In the genomic region with DNA sequence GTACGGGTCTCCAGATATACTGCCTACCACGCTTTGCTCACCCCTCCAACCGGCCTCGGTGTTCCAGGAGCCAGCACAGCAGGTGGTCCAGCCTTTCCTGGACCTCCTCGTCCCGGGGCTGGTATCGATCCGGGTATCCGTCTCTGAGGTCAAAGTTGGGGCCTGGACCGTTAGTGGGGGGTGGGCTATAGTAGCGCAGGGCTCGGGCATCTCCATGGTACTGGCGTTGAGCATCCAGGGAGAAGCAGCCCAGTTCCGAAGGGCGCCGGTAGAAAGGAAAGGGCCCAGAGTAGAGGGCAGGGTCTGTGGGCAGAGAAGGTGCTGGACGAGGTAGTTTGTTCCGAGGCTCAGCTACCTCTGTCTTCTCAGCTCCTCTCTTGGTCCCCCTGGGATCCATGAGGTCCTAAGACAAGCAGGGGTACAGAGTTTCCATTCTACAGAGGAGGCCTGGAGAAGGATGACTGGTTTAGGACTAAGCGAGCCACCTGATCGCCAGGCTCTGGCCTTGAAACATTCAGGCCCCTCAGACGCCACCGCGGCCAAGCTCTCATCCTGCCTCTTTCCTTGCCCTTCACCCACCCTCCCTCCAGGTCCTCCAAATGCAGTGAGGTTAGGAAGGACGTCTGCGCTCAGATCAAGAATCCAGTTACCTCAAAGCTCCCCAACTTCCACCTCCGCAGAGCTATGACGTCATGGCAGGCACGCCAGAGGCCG, we compare ENCODE assay signal across 1 cellular context.
A peak's percentile ranks its signal among the peaks of the same experiment; 100 is the strongest.
TF ChIP-seq lines count a peak whose summit lies in the region.

No MANE protein-coding gene starts in this region.

TF ChIP-seq in K562, 482 proteins besides CTCF, POLR2A, EP300 and RAD21 (continued from another document):
- TF ChIP-seq GTF2F1 (IDR thresholded peaks at IDR 0.05; ENCODE audit: low read depth, low read length) (no peak), SAFB2 (IDR thresholded peaks at IDR 0.05; ENCODE audit: borderline replicate concordance, low read depth, low read length, severe bottlenecking) (no peak), NFIX (CRISPR knock-in tag; IDR thresholded peaks at IDR 0.05; ENCODE audit: low read depth) (peak; percentile 59; the same call in 1 of the 2 replicates), ZNF311 (CRISPR knock-in tag; IDR thresholded peaks at IDR 0.05) (peak; percentile 86), TSC22D4 (tag; IDR thresholded peaks at IDR 0.05) (no peak), BCL6 (CRISPR knock-in tag; IDR thresholded peaks at IDR 0.05) (no peak), HDAC8 (tag; IDR thresholded peaks at IDR 0.05) (no peak), ZNF282 (CRISPR knock-in tag; IDR thresholded peaks at IDR 0.05) (no peak), ARHGAP35 (IDR thresholded peaks at IDR 0.05; ENCODE audit: partially characterized antibody) (no peak), ZNF197 (CRISPR knock-in tag; IDR thresholded peaks at IDR 0.05; ENCODE audit: low read depth) (0 out of 2 replicates have a peak, but pooled peaks have one; percentile 51), ELF1 (tag; IDR thresholded peaks at IDR 0.05) (no peak), ZFPM2 (CRISPR knock-in tag; IDR thresholded peaks at IDR 0.05) (no peak), ZNF212 (CRISPR knock-in tag; IDR thresholded peaks at IDR 0.05) (no peak), PRPF4 (IDR thresholded peaks at IDR 0.05; ENCODE audit: insufficient read depth, low read depth, low read length, poor library complexity, severe bottlenecking) (no peak), ARNT (IDR thresholded peaks at IDR 0.05) (peak; percentile 24 to 38; a peak in 1 of 4 replicates), ADNP (tag; IDR thresholded peaks at IDR 0.05) (no peak), CBX2 (IDR thresholded peaks at IDR 0.05; ENCODE audit: insufficient read depth, low read length, poor library complexity, severe bottlenecking) (no peak), ZNF75A (CRISPR knock-in tag; IDR thresholded peaks at IDR 0.05) (no peak), MYNN (IDR thresholded peaks at IDR 0.05) (no peak), MYNN (CRISPR knock-in tag; IDR thresholded peaks at IDR 0.05) (no peak), POLR2AphosphoS5 (IDR thresholded peaks at IDR 0.05; ENCODE audit: control insufficient read depth, insufficient read depth, low read depth, low read length) (peak; percentile 30; the same call in 1 of the 2 replicates), TRIM28 (IDR thresholded peaks at IDR 0.05) (no peak), ZNF76 (CRISPR knock-in tag; IDR thresholded peaks at IDR 0.05; ENCODE audit: borderline replicate concordance) (peak; percentile 94; the same call in 1 of the 2 replicates), CC2D1A (IDR thresholded peaks at IDR 0.05) (no peak), TEAD4 (IDR thresholded peaks at IDR 0.05; ENCODE audit: low read length) (no peak), TEAD4 (CRISPR knock-in tag; IDR thresholded peaks at IDR 0.05; ENCODE audit: borderline replicate concordance) (no peak), ETS2 (tag; IDR thresholded peaks at IDR 0.05; ENCODE audit: borderline replicate concordance, poor library complexity, severe bottlenecking) (no peak), ZNF232 (CRISPR knock-in tag; IDR thresholded peaks at IDR 0.05) (no peak), E2F3 (CRISPR knock-in tag; IDR thresholded peaks at IDR 0.05) (no peak), XRCC4 (IDR thresholded peaks at IDR 0.05; ENCODE audit: extremely low read depth, insufficient read depth, insufficient read length) (no peak), SOX6 (IDR thresholded peaks at IDR 0.05) (no peak), XRCC5 (IDR thresholded peaks at IDR 0.05; ENCODE audit: low read depth, low read length) (peak; percentile 68; the same call in 1 of the 2 replicates)
- TF ChIP-seq, protein P1, sequence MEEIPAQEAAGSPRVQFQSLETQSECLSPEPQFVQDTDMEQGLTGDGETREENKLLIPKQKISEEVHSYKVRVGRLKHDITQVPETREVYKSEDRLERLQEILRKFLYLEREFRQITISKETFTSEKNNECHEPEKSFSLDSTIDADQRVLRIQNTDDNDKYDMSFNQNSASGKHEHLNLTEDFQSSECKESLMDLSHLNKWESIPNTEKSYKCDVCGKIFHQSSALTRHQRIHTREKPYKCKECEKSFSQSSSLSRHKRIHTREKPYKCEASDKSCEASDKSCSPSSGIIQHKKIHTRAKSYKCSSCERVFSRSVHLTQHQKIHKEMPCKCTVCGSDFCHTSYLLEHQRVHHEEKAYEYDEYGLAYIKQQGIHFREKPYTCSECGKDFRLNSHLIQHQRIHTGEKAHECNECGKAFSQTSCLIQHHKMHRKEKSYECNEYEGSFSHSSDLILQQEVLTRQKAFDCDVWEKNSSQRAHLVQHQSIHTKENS (CRISPR knock-in tag; IDR thresholded peaks at IDR 0.05) = peak; percentile 74; the same call in 1 of the 2 replicates
- TF ChIP-seq, protein P2, sequence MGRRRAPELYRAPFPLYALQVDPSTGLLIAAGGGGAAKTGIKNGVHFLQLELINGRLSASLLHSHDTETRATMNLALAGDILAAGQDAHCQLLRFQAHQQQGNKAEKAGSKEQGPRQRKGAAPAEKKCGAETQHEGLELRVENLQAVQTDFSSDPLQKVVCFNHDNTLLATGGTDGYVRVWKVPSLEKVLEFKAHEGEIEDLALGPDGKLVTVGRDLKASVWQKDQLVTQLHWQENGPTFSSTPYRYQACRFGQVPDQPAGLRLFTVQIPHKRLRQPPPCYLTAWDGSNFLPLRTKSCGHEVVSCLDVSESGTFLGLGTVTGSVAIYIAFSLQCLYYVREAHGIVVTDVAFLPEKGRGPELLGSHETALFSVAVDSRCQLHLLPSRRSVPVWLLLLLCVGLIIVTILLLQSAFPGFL (CRISPR knock-in tag; IDR thresholded peaks at IDR 0.05) = no peak
- TF ChIP-seq, protein P3, sequence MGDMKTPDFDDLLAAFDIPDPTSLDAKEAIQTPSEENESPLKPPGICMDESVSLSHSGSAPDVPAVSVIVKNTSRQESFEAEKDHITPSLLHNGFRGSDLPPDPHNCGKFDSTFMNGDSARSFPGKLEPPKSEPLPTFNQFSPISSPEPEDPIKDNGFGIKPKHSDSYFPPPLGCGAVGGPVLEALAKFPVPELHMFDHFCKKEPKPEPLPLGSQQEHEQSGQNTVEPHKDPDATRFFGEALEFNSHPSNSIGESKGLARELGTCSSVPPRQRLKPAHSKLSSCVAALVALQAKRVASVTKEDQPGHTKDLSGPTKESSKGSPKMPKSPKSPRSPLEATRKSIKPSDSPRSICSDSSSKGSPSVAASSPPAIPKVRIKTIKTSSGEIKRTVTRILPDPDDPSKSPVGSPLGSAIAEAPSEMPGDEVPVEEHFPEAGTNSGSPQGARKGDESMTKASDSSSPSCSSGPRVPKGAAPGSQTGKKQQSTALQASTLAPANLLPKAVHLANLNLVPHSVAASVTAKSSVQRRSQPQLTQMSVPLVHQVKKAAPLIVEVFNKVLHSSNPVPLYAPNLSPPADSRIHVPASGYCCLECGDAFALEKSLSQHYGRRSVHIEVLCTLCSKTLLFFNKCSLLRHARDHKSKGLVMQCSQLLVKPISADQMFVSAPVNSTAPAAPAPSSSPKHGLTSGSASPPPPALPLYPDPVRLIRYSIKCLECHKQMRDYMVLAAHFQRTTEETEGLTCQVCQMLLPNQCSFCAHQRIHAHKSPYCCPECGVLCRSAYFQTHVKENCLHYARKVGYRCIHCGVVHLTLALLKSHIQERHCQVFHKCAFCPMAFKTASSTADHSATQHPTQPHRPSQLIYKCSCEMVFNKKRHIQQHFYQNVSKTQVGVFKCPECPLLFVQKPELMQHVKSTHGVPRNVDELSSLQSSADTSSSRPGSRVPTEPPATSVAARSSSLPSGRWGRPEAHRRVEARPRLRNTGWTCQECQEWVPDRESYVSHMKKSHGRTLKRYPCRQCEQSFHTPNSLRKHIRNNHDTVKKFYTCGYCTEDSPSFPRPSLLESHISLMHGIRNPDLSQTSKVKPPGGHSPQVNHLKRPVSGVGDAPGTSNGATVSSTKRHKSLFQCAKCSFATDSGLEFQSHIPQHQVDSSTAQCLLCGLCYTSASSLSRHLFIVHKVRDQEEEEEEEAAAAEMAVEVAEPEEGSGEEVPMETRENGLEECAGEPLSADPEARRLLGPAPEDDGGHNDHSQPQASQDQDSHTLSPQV (IDR thresholded peaks at IDR 0.05) = 0 out of 2 replicates have a peak, but pooled peaks have one; percentile 60
- TF ChIP-seq, protein P4, sequence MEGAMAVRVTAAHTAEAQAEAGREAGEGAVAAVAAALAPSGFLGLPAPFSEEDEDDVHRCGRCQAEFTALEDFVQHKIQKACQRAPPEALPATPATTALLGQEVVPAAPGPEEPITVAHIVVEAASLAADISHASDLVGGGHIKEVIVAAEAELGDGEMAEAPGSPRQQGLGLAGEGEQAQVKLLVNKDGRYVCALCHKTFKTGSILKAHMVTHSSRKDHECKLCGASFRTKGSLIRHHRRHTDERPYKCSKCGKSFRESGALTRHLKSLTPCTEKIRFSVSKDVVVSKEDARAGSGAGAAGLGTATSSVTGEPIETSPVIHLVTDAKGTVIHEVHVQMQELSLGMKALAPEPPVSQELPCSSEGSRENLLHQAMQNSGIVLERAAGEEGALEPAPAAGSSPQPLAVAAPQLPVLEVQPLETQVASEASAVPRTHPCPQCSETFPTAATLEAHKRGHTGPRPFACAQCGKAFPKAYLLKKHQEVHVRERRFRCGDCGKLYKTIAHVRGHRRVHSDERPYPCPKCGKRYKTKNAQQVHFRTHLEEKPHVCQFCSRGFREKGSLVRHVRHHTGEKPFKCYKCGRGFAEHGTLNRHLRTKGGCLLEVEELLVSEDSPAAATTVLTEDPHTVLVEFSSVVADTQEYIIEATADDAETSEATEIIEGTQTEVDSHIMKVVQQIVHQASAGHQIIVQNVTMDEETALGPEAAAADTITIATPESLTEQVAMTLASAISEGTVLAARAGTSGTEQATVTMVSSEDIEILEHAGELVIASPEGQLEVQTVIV (CRISPR knock-in tag; IDR thresholded peaks at IDR 0.05; ENCODE audit: borderline replicate concordance) = peak; percentile 64; the same call in 1 of the 2 replicates
